8 cellular contexts compared by ENCODE assay signal in genomic region chr22:41966607-41967240, GRCh38. TPM values are rescaled to one million over a fixed set of nuclear protein-coding genes. Genes with fewer than 3 reads are reported as not detected.
A peak's percentile ranks its signal among the peaks of the same experiment; 100 is the strongest.
DNase-seq lines count a peak whose midpoint lies in the region; ATAC-seq, FAIRE-seq and TF ChIP-seq lines count a peak whose summit lies in the region.

No MANE protein-coding gene starts in this region.

- H3K4me3 ChIP-seq in hepatocyte (no peak overlapping the region), small intestine (ENCODE audit: low read depth in 1 of 2, low read length in 2 of 2) (no peak overlapping the region)

- peak overlapping the region; percentile 27 for H3K27ac ChIP-seq in hepatocyte
- H3K27ac ChIP-seq in small intestine (ENCODE audit: low read depth in 1 of 2, low read length in 1 of 2), result no peak overlapping the region

- DNase-seq in COLO829 (ENCODE audit: low spot score) (peak; percentile 53), GM20000 (ENCODE audit: low spot score) (peak; percentile 71), OCI-M1 (lab: John Stamatoyannopoulos, UW) (peak; percentile 83), amniotic epithelial cell (ENCODE audit: low read depth) (peak; percentile 94), hepatocyte (ENCODE audit: low spot score) (peak; percentile 77), small intestine (peak; percentile 70), sciatic nerve (ENCODE audit: low spot score) (no peak), NCI-H2227 (lab: John Stamatoyannopoulos, UW; ENCODE audit: unreplicated experiment) (no peak)

- intact Hi-C loops in sciatic nerve (cut with DNase I), result no loop called here

- 49% methylated on average over 8 of the region's 8 CpGs for WGBS in hepatocyte (ENCODE audit: low lambda C conversion rate, missing lambda C conversion rate)
- 37 to 41% (median 37%) methylated on average over 8 of the region's 8 CpGs for WGBS in small intestine, 3 donors

- H3K27me3 ChIP-seq in hepatocyte, result no peaks in the 10 kb centered on the region
- H3K27me3 ChIP-seq in small intestine (ENCODE audit: control insufficient read depth in 2 of 2, insufficient read depth in 2 of 2, low read length in 2 of 2), result no peaks in the 10 kb centered on the region

- no peak overlapping the region for H3K4me2 ChIP-seq in hepatocyte

- H4K20me1 ChIP-seq in hepatocyte (ENCODE audit: insufficient read depth, poor library complexity, severe bottlenecking), result no peaks in the 10 kb centered on the region

- H3K79me2 ChIP-seq in hepatocyte, result no peaks in the 10 kb centered on the region

- H2AFZ ChIP-seq in hepatocyte, result no peak overlapping the region

- H3K36me3 ChIP-seq in hepatocyte (replicated peaks; ENCODE audit: insufficient read depth, low read depth) (no peaks in the 10 kb centered on the region), small intestine (ENCODE audit: control insufficient read depth in 2 of 2, insufficient read depth in 2 of 2, low read length in 2 of 2) (no peaks in the 10 kb centered on the region)

- FAIRE-seq in small intestine (lab: Jason Lieb, UNC), result no peak

- no peak for ATAC-seq in sciatic nerve

- H3K4me1 ChIP-seq in hepatocyte (ENCODE audit: insufficient read depth) (no peaks in the 10 kb centered on the region), small intestine (ENCODE audit: control insufficient read depth in 2 of 2, insufficient read depth in 1 of 2, low read depth in 1 of 2, low read length in 1 of 2) (no peaks in the 10 kb centered on the region)

- peak; percentile 20 for TF ChIP-seq CTCF in GM20000 (IDR thresholded peaks at IDR 0.05; ENCODE audit: extremely low read depth, missing control alignments)
- TF ChIP-seq CTCF in hepatocyte (IDR thresholded peaks at IDR 0.05; ENCODE audit: poor library complexity), result peak; percentile 50

- H3K9me2 ChIP-seq in hepatocyte (replicated peaks; ENCODE audit: insufficient read depth), result no peaks in the 10 kb centered on the region

- H3K9me3 ChIP-seq in hepatocyte (ENCODE audit: low read depth), result no peaks in the 10 kb centered on the region
- H3K9me3 ChIP-seq in small intestine (ENCODE audit: control insufficient read depth, low read depth), result no peaks in the 10 kb centered on the region

RNA-seq across cellular contexts. Expression of gene SEPTIN3, which starts 2.5 kb away (rescaled TPM):
- total RNA-seq in hepatocyte (1.5 and 2.2 TPM in 2 replicates), sciatic nerve (35.5 TPM)
- polyA plus RNA-seq in hepatocyte (1.5 and 1.6 TPM in 2 replicates), small intestine (1 to 10 TPM in 1 of 3 donors, under 1 TPM in 1, not detected in 1; 0.81 to 1.2 TPM)

RNA-seq across cellular contexts. Expression of gene CENPM, which starts 19.8 kb away (rescaled TPM):
- total RNA-seq in hepatocyte (6.7 and 8.1 TPM in 2 replicates), sciatic nerve (not detected)
- polyA plus RNA-seq in hepatocyte (13.4 and 14.9 TPM in 2 replicates), small intestine (10 to 100 TPM in 1 of 3 donors, 1 to 10 TPM in 2; 2.2 to 42.0 (median 4.7) TPM)

RNA-seq across cellular contexts. Expression of gene WBP2NL, which starts 31.9 kb away (rescaled TPM):
- total RNA-seq in hepatocyte (not detected in 2 replicates), sciatic nerve (9.4 TPM)
- polyA plus RNA-seq in hepatocyte (not detected in 2 replicates), small intestine (1 to 10 TPM in 2 of 3 donors, under 1 TPM in 1; 0.52 to 2.2 (median 1.6) TPM)

RNA-seq across cellular contexts. Expression of gene TNFRSF13C, which starts 40.1 kb away (rescaled TPM):
- total RNA-seq in hepatocyte (0.07 and 0.12 TPM in 2 replicates), sciatic nerve (1.2 TPM)
- polyA plus RNA-seq in hepatocyte (0.18 and 0.52 TPM in 2 replicates), small intestine (1 to 10 TPM in 1 of 3 donors, under 1 TPM in 1, not detected in 1; 0.54 to 1.3 TPM)

Comparison
In these comparisons a context has a peak if more than half of its experiments do, and no peak if none do; other contexts are left out.
1. DNase-seq: peak in COLO829 (single experiment), GM20000 (single experiment), OCI-M1 (single experiment), amniotic epithelial cell (single experiment), hepatocyte (single experiment) and small intestine (single experiment); none in sciatic nerve (single experiment) and NCI-H2227 (single experiment).
2. RNA of gene SEPTIN3, which starts 2.5 kb away (total RNA-seq): 35.5 TPM in sciatic nerve (single experiment); 1.5 to 2.2 TPM in hepatocyte; every median in the first group is over 10 times any median in the second.